In the genomic region with DNA sequence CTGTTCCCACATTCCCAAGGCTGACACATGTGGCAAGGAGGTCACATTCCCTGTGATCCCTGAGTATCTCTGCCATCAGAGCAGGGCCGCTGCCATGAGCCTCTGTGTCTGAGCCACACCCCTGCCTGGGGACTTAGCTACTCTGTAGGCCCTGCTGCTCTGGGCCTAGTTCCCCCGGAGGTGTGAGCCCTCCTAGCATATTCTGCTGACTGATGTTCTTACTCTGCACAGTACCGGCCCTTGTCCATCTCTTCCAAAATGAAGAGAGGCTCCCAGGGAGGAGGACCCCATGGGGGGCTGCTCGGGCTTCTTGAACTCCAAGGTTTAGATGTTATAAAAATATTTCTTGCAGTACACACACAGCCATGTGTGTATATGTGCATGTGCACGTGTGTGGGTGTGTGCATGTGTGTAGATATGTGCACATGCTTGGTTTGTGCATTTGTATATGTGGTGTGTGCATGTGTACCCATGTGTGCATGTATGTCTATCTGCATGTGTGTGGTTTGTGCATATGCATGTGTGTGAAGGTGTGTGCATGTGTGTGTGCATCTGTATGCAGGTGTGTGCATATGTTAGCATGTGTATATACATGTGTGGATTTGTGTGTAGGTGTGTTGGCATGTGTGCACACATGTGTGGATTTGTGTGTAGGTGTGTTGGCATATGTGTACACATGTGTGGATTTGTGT, we compare ENCODE assay signal across 13 cellular contexts.
A peak's percentile ranks its signal among the peaks of the same experiment; 100 is the strongest.
DNase-seq lines count a peak whose midpoint lies in the region; ATAC-seq and TF ChIP-seq lines count a peak whose summit lies in the region.
"Had no signal": no experiment of that assay in that cellular context is flagged by ENCODE, and none has a peak within 500 bp of the region (broad histone marks: within the 10 kb centered on the region; RNA-seq: fewer than 3 reads in every experiment).

No MANE protein-coding gene starts in this region.

- H3K4me1 ChIP-seq in heart right ventricle = peaks cover 0 to 26% (median 20%) of the 10 kb centered on the region in 9 donors
- H3K4me1 ChIP-seq: right lobe of liver had no signal

- H3K9me3 ChIP-seq in heart right ventricle = peaks cover 0 to 10% (median 4%) of the 10 kb centered on the region in 11 donors
- H3K9me3 ChIP-seq: right lobe of liver had no signal

- no peak overlapping the region for H3K4me3 ChIP-seq in heart right ventricle
- H3K4me3 ChIP-seq: right lobe of liver had no signal

- POLR2A ChIA-PET in WTC11 (lab: Charles Lee) = no interaction called here
- POLR2A ChIA-PET in naive thymus-derived CD8-positive, alpha-beta T cell (lab: Charles Lee) = no interaction called here

- DNase-seq in 8988T (peak; percentile 6), WTC11 (ENCODE audit: low spot score) (no peak), heart right ventricle (no peak), posterior vena cava (ENCODE audit: low spot score) (peak; percentile 30), HT-29 (ENCODE audit: low spot score) (no peak), germinal center (ENCODE audit: low spot score) (no peak)
- DNase-seq in naive thymus-derived CD8-positive, alpha-beta T cell = no peak
- DNase-seq: NCI-H1048, NCI-H446, OCI-M1 had no signal

- WGBS in heart right ventricle, 2 donors = 64 to 69% methylated on average over 5 of the region's 5 CpGs

- peaks cover 0 to 5% (median 0%) of the 10 kb centered on the region in 7 donors for H3K27me3 ChIP-seq in heart right ventricle
- H3K27me3 ChIP-seq: right lobe of liver had no signal

- CTCF ChIA-PET in WTC11 (lab: Charles Lee) = interaction anchor here (1.1 to 3.1 kb wide), 2 partner anchors 21 to 63 kb away, joined by 3 to 16 read pairs; no protein-coding TSS in a partner anchor

- peaks cover 9% of the 10 kb centered on the region for H3K4me1 Mint-ChIP-seq in WTC11
- H3K4me1 Mint-ChIP-seq in naive thymus-derived CD8-positive, alpha-beta T cell = peaks cover 0 to 4% (median 0%) of the 10 kb centered on the region in 4 donors

- peaks cover 16% of the 10 kb centered on the region for H3K36me3 Mint-ChIP-seq in WTC11
- peaks cover 0 to 5% (median 0%) of the 10 kb centered on the region in 3 donors for H3K36me3 Mint-ChIP-seq in naive thymus-derived CD8-positive, alpha-beta T cell

- no peak overlapping the region for H3K4me3 Mint-ChIP-seq in WTC11
- H3K4me3 Mint-ChIP-seq in naive thymus-derived CD8-positive, alpha-beta T cell = no peak overlapping the region
- H3K4me3 Mint-ChIP-seq: stimulated activated naive CD8-positive, alpha-beta T cell treated with anti-CD3 and anti-CD28 coated beads, Interleukin-15, Interleukin-2, amounts not matched to agents 100 ng/mL and 50 ng/mL, for 24 hours had no signal

- H3K27ac ChIP-seq in heart right ventricle = peak overlapping the region; percentile 48 to 90 (median 84)
- H3K27ac ChIP-seq: right lobe of liver had no signal

- 0 out of 2 replicates have a peak overlapping the region, but pooled peaks have one; percentile 32 for H3K27ac Mint-ChIP-seq in WTC11
- peak overlapping the region in 1 of 10 donors; percentile 71 for H3K27ac Mint-ChIP-seq in naive thymus-derived CD8-positive, alpha-beta T cell
- H3K27ac Mint-ChIP-seq: stimulated activated naive CD8-positive, alpha-beta T cell treated with anti-CD3 and anti-CD28 coated beads, Interleukin-15, Interleukin-2, amounts not matched to agents 100 ng/mL and 50 ng/mL, for 24 hours had no signal

- H3K27me3 Mint-ChIP-seq in WTC11 (ENCODE audit: low read depth) = no peaks in the 10 kb centered on the region
- peaks cover 0 to 6% (median 0%) of the 10 kb centered on the region in 5 donors for H3K27me3 Mint-ChIP-seq in naive thymus-derived CD8-positive, alpha-beta T cell
- H3K27me3 Mint-ChIP-seq: stimulated activated naive CD8-positive, alpha-beta T cell treated with anti-CD3 and anti-CD28 coated beads, Interleukin-15, Interleukin-2, amounts not matched to agents 100 ng/mL and 50 ng/mL, for 24 hours had no signal

- peak; percentile 22 for ATAC-seq in WTC11
- peak in 6 of 8 donors; percentile 2 to 42 (median 26) for ATAC-seq in heart right ventricle
- no peak for ATAC-seq in naive thymus-derived CD8-positive, alpha-beta T cell
- ATAC-seq in GM18873 (IDR thresholded peaks at IDR 0.05; ENCODE audit: low FRiP score, unreplicated experiment) = no peak

- intact Hi-C loops in heart right ventricle (cut with DNase I) = loop anchor here in 3 of 10 donors (5.0 kb wide), 1 partner anchor 55 kb away; no protein-coding TSS in a partner anchor
- intact Hi-C loops in posterior vena cava (cut with DNase I) = no loop called here

- no peak for TF ChIP-seq CTCF in WTC11 (IDR thresholded peaks at IDR 0.05)
- TF ChIP-seq CTCF in heart right ventricle (IDR thresholded peaks at IDR 0.05) = no peak

- H3K36me3 ChIP-seq in heart right ventricle = no peaks in the 10 kb centered on the region
- H3K36me3 ChIP-seq: right lobe of liver had no signal

- peaks cover 32% of the 10 kb centered on the region for H3K9me3 Mint-ChIP-seq in WTC11
- peaks cover 0 to 10% (median 2%) of the 10 kb centered on the region in 9 donors for H3K9me3 Mint-ChIP-seq in naive thymus-derived CD8-positive, alpha-beta T cell

TF ChIP-seq in WTC11, 78 proteins besides CTCF, POLR2A, EP300 and RAD21:
- TF ChIP-seq NFYB (CRISPR knock-in tag; conservative IDR thresholded peaks at IDR 0.05; ENCODE audit: low read depth) = no peak
- TF ChIP-seq, protein P1, sequence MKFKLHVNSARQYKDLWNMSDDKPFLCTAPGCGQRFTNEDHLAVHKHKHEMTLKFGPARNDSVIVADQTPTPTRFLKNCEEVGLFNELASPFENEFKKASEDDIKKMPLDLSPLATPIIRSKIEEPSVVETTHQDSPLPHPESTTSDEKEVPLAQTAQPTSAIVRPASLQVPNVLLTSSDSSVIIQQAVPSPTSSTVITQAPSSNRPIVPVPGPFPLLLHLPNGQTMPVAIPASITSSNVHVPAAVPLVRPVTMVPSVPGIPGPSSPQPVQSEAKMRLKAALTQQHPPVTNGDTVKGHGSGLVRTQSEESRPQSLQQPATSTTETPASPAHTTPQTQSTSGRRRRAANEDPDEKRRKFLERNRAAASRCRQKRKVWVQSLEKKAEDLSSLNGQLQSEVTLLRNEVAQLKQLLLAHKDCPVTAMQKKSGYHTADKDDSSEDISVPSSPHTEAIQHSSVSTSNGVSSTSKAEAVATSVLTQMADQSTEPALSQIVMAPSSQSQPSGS (CRISPR knock-in tag; IDR thresholded peaks at IDR 0.05; ENCODE audit: borderline replicate concordance, low read depth) = no peak
- no peak for TF ChIP-seq FOXP4 (CRISPR knock-in tag; IDR thresholded peaks at IDR 0.05)
- TF ChIP-seq ZNF138 (CRISPR knock-in tag; conservative IDR thresholded peaks at IDR 0.05) = no peak
- TF ChIP-seq NR2C2 (CRISPR knock-in tag; IDR thresholded peaks at IDR 0.05) = no peak
- TF ChIP-seq ATF3 (CRISPR knock-in tag; conservative IDR thresholded peaks at IDR 0.05) = no peak
- TF ChIP-seq, protein P2, sequence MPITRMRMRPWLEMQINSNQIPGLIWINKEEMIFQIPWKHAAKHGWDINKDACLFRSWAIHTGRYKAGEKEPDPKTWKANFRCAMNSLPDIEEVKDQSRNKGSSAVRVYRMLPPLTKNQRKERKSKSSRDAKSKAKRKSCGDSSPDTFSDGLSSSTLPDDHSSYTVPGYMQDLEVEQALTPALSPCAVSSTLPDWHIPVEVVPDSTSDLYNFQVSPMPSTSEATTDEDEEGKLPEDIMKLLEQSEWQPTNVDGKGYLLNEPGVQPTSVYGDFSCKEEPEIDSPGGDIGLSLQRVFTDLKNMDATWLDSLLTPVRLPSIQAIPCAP (CRISPR knock-in tag; IDR thresholded peaks at IDR 0.05) = no peak
- no peak for TF ChIP-seq NR3C1 (CRISPR knock-in tag; conservative IDR thresholded peaks at IDR 0.05; ENCODE audit: low read depth)
- TF ChIP-seq ZNF281 (CRISPR knock-in tag; IDR thresholded peaks at IDR 0.05) = no peak

Comparison
In these comparisons a context has a peak if more than half of its experiments do, and no peak if none do; other contexts are left out.
1. DNase-seq: peak in 8988T (single experiment) and posterior vena cava (single experiment); none in WTC11 (single experiment), heart right ventricle (0 of 2), HT-29 (single experiment), germinal center (single experiment) and naive thymus-derived CD8-positive, alpha-beta T cell (0 of 10).
2. ATAC-seq: peak in WTC11 (single experiment) and heart right ventricle (6 of 8); none in naive thymus-derived CD8-positive, alpha-beta T cell (0 of 2) and GM18873 (single experiment).